17 cellular contexts compared by ENCODE assay signal in the genomic region with DNA sequence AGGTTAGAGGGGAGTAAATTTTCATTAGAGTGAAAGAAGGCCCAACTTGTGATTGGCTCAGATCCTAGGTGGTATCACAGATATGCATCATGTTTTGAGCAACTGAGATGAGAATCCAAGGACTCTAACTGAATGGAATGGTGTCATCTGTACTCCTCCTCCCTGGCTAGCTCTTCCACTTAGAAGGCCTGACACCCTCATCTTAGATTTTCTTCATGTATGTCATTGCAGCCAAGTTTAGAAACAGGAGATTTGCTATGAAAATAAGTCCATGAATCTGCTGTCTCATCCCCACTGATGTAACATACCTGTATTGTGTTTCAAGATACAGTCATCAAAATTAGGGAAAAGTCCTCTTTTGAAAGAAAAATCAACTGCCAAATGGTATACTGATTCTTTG. TPM values are rescaled to one million over a fixed set of nuclear protein-coding genes. Genes with fewer than 3 reads are reported as not detected.
A peak's percentile ranks its signal among the peaks of the same experiment; 100 is the strongest.
DNase-seq lines count a peak whose midpoint lies in the region; FAIRE-seq and TF ChIP-seq lines count a peak whose summit lies in the region.
"Had no signal": no experiment of that assay in that cellular context is flagged by ENCODE, and none has a peak within 500 bp of the region (broad histone marks: within the 10 kb centered on the region; RNA-seq: fewer than 3 reads in every experiment).

No MANE protein-coding gene starts in this region.

- H3K27me3 Mint-ChIP-seq in HFFc6 (ENCODE audit: insufficient read depth): no peaks in the 10 kb centered on the region

- no peak overlapping the region for H3K9ac ChIP-seq in rectal smooth muscle tissue (ENCODE audit: low read length)

- H3K27ac Mint-ChIP-seq in HFFc6: no peak overlapping the region

- FAIRE-seq in HTR-8/SVneo (lab: Jason Lieb, UNC): peak; percentile 20

- intact Hi-C loops in uterus (cut with DNase I; ENCODE audit: low total_unique reads): no loop called here

- H3K4me3 Mint-ChIP-seq in HFFc6: no peak overlapping the region

- H3K4me1 ChIP-seq in rectal smooth muscle tissue (ENCODE audit: control insufficient read depth, insufficient read depth, low read length) (peaks cover 40% of the 10 kb centered on the region), uterus (peaks cover 5 to 19% of the 10 kb centered on the region in 2 donors)
- H3K4me1 ChIP-seq: Caco-2 had no signal

- H3K36me3 ChIP-seq in rectal smooth muscle tissue (ENCODE audit: control insufficient read depth, insufficient read depth, low read length) (no peaks in the 10 kb centered on the region), uterus (no peaks in the 10 kb centered on the region)

- H3K36me3 Mint-ChIP-seq in HFFc6 (ENCODE audit: low read depth): no peaks in the 10 kb centered on the region

- no peak overlapping the region for H3K4me3 ChIP-seq in rectal smooth muscle tissue (ENCODE audit: low read length)
- no peak overlapping the region for H3K4me3 ChIP-seq in uterus
- H3K4me3 ChIP-seq: PC-9 had no signal

- TF ChIP-seq POLR2A in uterus (IDR thresholded peaks at IDR 0.05): no peak

- peak overlapping the region; percentile 58 for H3K27ac ChIP-seq in rectal smooth muscle tissue (ENCODE audit: low read depth, low read length)
- peak overlapping the region; percentile 79 to 94 for H3K27ac ChIP-seq in uterus
- H3K27ac ChIP-seq: PC-9 had no signal

- no peaks in the 10 kb centered on the region for H3K9me3 ChIP-seq in uterus
- H3K9me3 ChIP-seq: Caco-2 had no signal

- peaks cover 92% of the 10 kb centered on the region for H3K4me1 Mint-ChIP-seq in HFFc6 (ENCODE audit: low read depth)

- TF ChIP-seq CTCF in uterus (IDR thresholded peaks at IDR 0.05): no peak
- TF ChIP-seq CTCF in HFFc6 (IDR thresholded peaks at IDR 0.05): no peak

- no peak for DNase-seq in HTR-8/SVneo (ENCODE audit: insufficient read length, low spot score)
- peak; percentile 42 for DNase-seq in fibroblast of gingiva (ENCODE audit: low read depth)
- no peak for DNase-seq in uterus
- DNase-seq in DMS53 treated with DMSO at 0.1 percent for 48 hours (lab: John Stamatoyannopoulos, UW; ENCODE audit: unreplicated experiment): no peak
- no peak for DNase-seq in HFFc6
- no peak for DNase-seq in NCI-H128 (lab: John Stamatoyannopoulos, UW; ENCODE audit: unreplicated experiment)
- DNase-seq: ACHN, AML-193, Caco-2, KBM-7, NCI-H1436, NCI-H2081, NCI-H510A treated with DMSO at 0.1 percent for 48 hours, NCI-H82, PC-9 had no signal

- no peaks in the 10 kb centered on the region for H3K9me3 Mint-ChIP-seq in HFFc6

- H3K27me3 ChIP-seq in rectal smooth muscle tissue (ENCODE audit: control insufficient read depth, insufficient read depth, low read length) (no peaks in the 10 kb centered on the region), uterus (no peaks in the 10 kb centered on the region)

RNA-seq across cellular contexts. Expression of gene ITGA1, which starts 54.4 kb away (rescaled TPM):
- total RNA-seq in uterus: 10 to 100 TPM; 41.8 to 94.0 (median 69.6) TPM
- 100 to 1,000 TPM in 1 of 6 experiments, 10 to 100 TPM in 5; 46.9 to 101 (median 83.9) TPM for total RNA-seq in HFFc6 (2021; fragmentation: NEBNext Ultra II Directional; extraction: Animal tissue kit (Norgen Biotek cat#: 25700))
- total RNA-seq: G401 had no signal

RNA-seq across cellular contexts. Expression of gene PELO, which starts 54.4 kb away (rescaled TPM):
- total RNA-seq in uterus: 10 to 100 TPM; 16.5 to 35.8 (median 24.6) TPM
- 10 to 100 TPM; 52.6 to 77.2 (median 72.8) TPM for total RNA-seq in HFFc6 (2021; fragmentation: NEBNext Ultra II Directional; extraction: Animal tissue kit (Norgen Biotek cat#: 25700))
